In the genomic region with DNA sequence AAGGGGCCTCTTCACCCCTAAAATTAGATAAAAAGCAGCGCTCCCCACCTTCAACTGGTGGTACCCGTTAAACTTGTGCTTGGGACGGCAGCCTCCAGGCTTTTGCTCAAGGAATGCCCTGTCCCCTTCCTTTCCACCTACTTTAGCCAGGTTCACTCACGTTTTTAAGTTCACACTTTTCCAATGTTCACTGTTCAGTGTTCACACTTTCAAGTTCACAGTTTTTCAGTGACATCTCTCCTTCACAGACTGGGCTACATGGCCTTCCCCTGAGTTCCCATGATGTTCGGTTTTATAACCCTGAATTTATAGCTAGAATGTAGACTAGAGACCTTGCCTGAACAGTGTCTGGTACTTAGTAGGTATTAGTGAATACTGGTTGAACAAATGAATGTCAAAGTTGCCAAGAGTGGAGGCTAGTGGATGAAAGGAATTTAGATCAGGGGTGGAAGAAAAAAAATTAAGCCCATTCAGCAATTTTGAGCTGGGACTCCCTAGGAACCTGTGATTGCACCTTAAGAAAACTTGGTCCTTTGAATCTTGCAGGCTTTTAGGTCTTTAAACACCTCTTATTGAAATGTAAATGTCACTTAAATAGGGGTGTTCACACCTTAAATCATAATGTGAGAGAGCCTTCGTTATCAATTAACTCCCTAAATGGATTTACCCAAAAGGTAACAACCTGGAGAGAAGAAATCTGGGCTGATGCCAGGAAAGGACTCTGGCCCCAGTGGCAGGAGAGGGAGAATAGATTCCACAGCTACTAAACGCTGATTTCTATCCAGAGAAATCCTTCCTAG, we compare ENCODE assay signal across 19 cellular contexts. TPM values are rescaled to one million over a fixed set of nuclear protein-coding genes. Genes with fewer than 3 reads are reported as not detected.
A peak's percentile ranks its signal among the peaks of the same experiment; 100 is the strongest.
DNase-seq lines count a peak whose midpoint lies in the region; ATAC-seq, FAIRE-seq and TF ChIP-seq lines count a peak whose summit lies in the region.
"Had no signal": no experiment of that assay in that cellular context is flagged by ENCODE, and none has a peak within 500 bp of the region (broad histone marks: within the 10 kb centered on the region; RNA-seq: fewer than 3 reads in every experiment).

No MANE protein-coding gene starts in this region.

- no peak overlapping the region for H3K27ac ChIP-seq in CD4-positive, alpha-beta memory T cell (ENCODE audit: low read depth, low read length)
- H3K27ac ChIP-seq in kidney (ENCODE audit: low read depth in 2 of 2, low read length in 2 of 2), result peak overlapping the region; percentile 41 to 49
- H3K27ac ChIP-seq in stomach smooth muscle (ENCODE audit: low read length), result peak overlapping the region; percentile 71
- H3K27ac ChIP-seq: brain microvascular endothelial cell had no signal

- POLR2A ChIA-PET in CD4-positive, alpha-beta memory T cell (lab: Charles Lee; ENCODE audit: partially characterized antibody), result interaction anchor here (1.1 to 14.1 kb wide), 6 partner anchors 6 to 31 kb away, joined by 3 to 1407 read pairs (median 9); partner anchors contain the start of gene BTG2

- no peak overlapping the region for H3K9ac ChIP-seq in kidney (ENCODE audit: low read length in 2 of 2)
- H3K9ac ChIP-seq in stomach smooth muscle (ENCODE audit: low read length in 2 of 2), result no peak overlapping the region

- H3K9me3 Mint-ChIP-seq in CD4-positive, alpha-beta memory T cell, result no peaks in the 10 kb centered on the region
- H3K9me3 Mint-ChIP-seq in natural killer cell, result no peaks in the 10 kb centered on the region
- H3K9me3 Mint-ChIP-seq: activated CD4-positive, alpha-beta T cell treated with anti-CD3 and anti-CD28 coated beads, Interleukin-2, amount 10 ng/mL, durations not matched to agents 24 days and 14 days; T-helper 2 cell treated with Interferon-gamma antibody and Interleukin-4, amounts not matched to agents 5 μg/mL and 100 μg/mL, for 36 hours had no signal

- H3K9me3 ChIP-seq in CD4-positive, alpha-beta memory T cell (ENCODE audit: control insufficient read depth in 1 of 2, low read length in 2 of 2), result no peaks in the 10 kb centered on the region
- H3K9me3 ChIP-seq in kidney (ENCODE audit: control insufficient read depth in 1 of 2, low read length in 2 of 2) (no peaks in the 10 kb centered on the region), stomach smooth muscle (ENCODE audit: control insufficient read depth in 2 of 2, low read length in 2 of 2) (no peaks in the 10 kb centered on the region)
- H3K9me3 ChIP-seq: Caco-2 had no signal

- no peak overlapping the region for H3K4me3 ChIP-seq in CD4-positive, alpha-beta memory T cell (ENCODE audit: low read length in 2 of 2)
- H3K4me3 ChIP-seq in kidney (ENCODE audit: low read length in 2 of 2), result no peak overlapping the region
- no peak overlapping the region for H3K4me3 ChIP-seq in stomach smooth muscle (ENCODE audit: low read length in 2 of 2)

- no peaks in the 10 kb centered on the region for H3K27me3 ChIP-seq in CD4-positive, alpha-beta memory T cell (ENCODE audit: insufficient read depth, low read length)
- no peaks in the 10 kb centered on the region for H3K27me3 ChIP-seq in stomach smooth muscle (ENCODE audit: control insufficient read depth in 1 of 2, insufficient read depth in 2 of 2, low read length in 2 of 2)

- CTCF ChIA-PET in CD4-positive, alpha-beta memory T cell (lab: Charles Lee; ENCODE audit: partially characterized antibody), result interaction anchor here (1.2 to 2.8 kb wide), 8 partner anchors 9 to 50 kb away, joined by 3 to 21 read pairs (median 10); no protein-coding TSS in a partner anchor

- no peak for ATAC-seq in natural killer cell
- no peak for ATAC-seq in HG03457 (IDR thresholded peaks at IDR 0.05; ENCODE audit: unreplicated experiment)

- H3K4me1 Mint-ChIP-seq in CD4-positive, alpha-beta memory T cell, result peaks cover 51 to 75% (median 64%) of the 10 kb centered on the region in 4 donors
- H3K4me1 Mint-ChIP-seq in natural killer cell, result peaks cover 45 to 51% of the 10 kb centered on the region in 2 donors

- H3K36me3 ChIP-seq in CD4-positive, alpha-beta memory T cell (ENCODE audit: insufficient read depth, low read length), result no peaks in the 10 kb centered on the region
- H3K36me3 ChIP-seq in kidney (ENCODE audit: control insufficient read depth in 1 of 2, insufficient read depth in 2 of 2, low read length in 2 of 2) (no peaks in the 10 kb centered on the region), stomach smooth muscle (ENCODE audit: control insufficient read depth in 2 of 2, insufficient read depth in 2 of 2, low read length in 2 of 2) (no peaks in the 10 kb centered on the region)
- H3K36me3 ChIP-seq: brain microvascular endothelial cell had no signal

- no peak for DNase-seq in CD4-positive, alpha-beta memory T cell
- DNase-seq in NAMALWA (ENCODE audit: low spot score) (peak; percentile 29), kidney (no peak), natural killer cell (no peak), GDM1 (lab: John Stamatoyannopoulos, UW) (no peak)
- DNase-seq: activated CD4-positive, alpha-beta T cell treated with anti-CD3 and anti-CD28 coated beads, Interleukin-2, amount 10 ng/mL, durations not matched to agents 24 days and 14 days; activated effector memory CD4-positive, alpha-beta T cell treated with anti-CD3 and anti-CD28 coated beads, Interleukin-2, amount 50 U/mL, for 16 hours; brain microvascular endothelial cell; Caco-2; effector CD4-positive, alpha-beta T cell; GF-D8; KG1; NCI-H1694 treated with DMSO at 0.1 percent for 48 hours; NCI-H524; stimulated activated CD4-positive, alpha-beta T cell treated with anti-CD3 and anti-CD28 coated beads, Interleukin-15, amount 100 ng/mL, for 24 hours had no signal

- intact Hi-C loops in CD4-positive, alpha-beta memory T cell (cut with micrococcal nuclease), result no loop called here
- intact Hi-C loops in kidney (cut with DNase I) (no loop called here), natural killer cell (cut with micrococcal nuclease) (no loop called here)

- H3K27me3 Mint-ChIP-seq in CD4-positive, alpha-beta memory T cell, result no peaks in the 10 kb centered on the region
- no peaks in the 10 kb centered on the region for H3K27me3 Mint-ChIP-seq in natural killer cell (ENCODE audit: low read depth in 2 of 2)
- H3K27me3 Mint-ChIP-seq: activated CD4-positive, alpha-beta T cell treated with anti-CD3 and anti-CD28 coated beads, Interleukin-2, amount 10 ng/mL, durations not matched to agents 24 days and 14 days had no signal

- peaks cover 66% of the 10 kb centered on the region for H3K4me1 ChIP-seq in CD4-positive, alpha-beta memory T cell (ENCODE audit: insufficient read depth, low read length)
- peaks cover 13 to 23% of the 10 kb centered on the region in 2 donors for H3K4me1 ChIP-seq in kidney (ENCODE audit: control insufficient read depth in 1 of 2, insufficient read depth in 1 of 2, low read depth in 1 of 2, low read length in 2 of 2)
- H3K4me1 ChIP-seq in stomach smooth muscle (ENCODE audit: control insufficient read depth, insufficient read depth, low read length), result peaks cover 27% of the 10 kb centered on the region

- no peak for TF ChIP-seq CTCF in kidney (IDR thresholded peaks at IDR 0.05; ENCODE audit: borderline replicate concordance, extremely low read depth, insufficient read depth)
- no peak for TF ChIP-seq CTCF in natural killer cell (IDR thresholded peaks at IDR 0.05)

- peak overlapping the region in 5 of 7 donors; percentile 2 to 91 (median 47) for H3K27ac Mint-ChIP-seq in CD4-positive, alpha-beta memory T cell
- H3K27ac Mint-ChIP-seq in natural killer cell, result peak overlapping the region in 1 of 2 donors; percentile 4

- no peak for FAIRE-seq in kidney (lab: Jason Lieb, UNC)
- FAIRE-seq: GM19239 had no signal

- H3K4me3 Mint-ChIP-seq in CD4-positive, alpha-beta memory T cell, result no peak overlapping the region
- H3K4me3 Mint-ChIP-seq in natural killer cell, result no peak overlapping the region
- H3K4me3 Mint-ChIP-seq: activated CD4-positive, alpha-beta T cell treated with anti-CD3 and anti-CD28 coated beads, Interleukin-2, amount 10 ng/mL, durations not matched to agents 24 days and 14 days; T-helper 2 cell treated with Interferon-gamma antibody and Interleukin-4, amounts not matched to agents 5 μg/mL and 100 μg/mL, for 36 hours had no signal

- peaks cover 2 to 6% of the 10 kb centered on the region in 2 donors for H3K36me3 Mint-ChIP-seq in CD4-positive, alpha-beta memory T cell
- H3K36me3 Mint-ChIP-seq in natural killer cell, result no peaks in the 10 kb centered on the region

RNA-seq across cellular contexts. Expression of gene BTG2, which starts 12.3 kb away (rescaled TPM):
- total RNA-seq in CD4-positive, alpha-beta memory T cell, result 100 to 1,000 TPM; 197 to 201 TPM
- polyA plus RNA-seq in CD4-positive, alpha-beta memory T cell, result 100 to 1,000 TPM; 123 to 288 TPM
- total RNA-seq in kidney (59.9 TPM), natural killer cell (1,000 to 10,000 TPM in 1 of 3 donors, 100 to 1,000 TPM in 2; 499 to 1,024 (median 851) TPM)
- polyA plus RNA-seq in kidney (ENCODE audit: insufficient read depth, low read depth, low replicate concordance), result 156 TPM

RNA-seq across cellular contexts. Expression of gene FMOD, which starts 33.3 kb away (rescaled TPM):
- total RNA-seq in CD4-positive, alpha-beta memory T cell, result not detected
- polyA plus RNA-seq in CD4-positive, alpha-beta memory T cell, result not detected
- total RNA-seq in kidney, result 22.3 TPM
- 7.0 TPM for polyA plus RNA-seq in kidney (ENCODE audit: insufficient read depth, low read depth, low replicate concordance)
- not detected for total RNA-seq in natural killer cell

Comparison
In these comparisons a context has a peak if more than half of its experiments do, and no peak if none do; other contexts are left out.
1. RNA of gene FMOD, which starts 33.3 kb away (total RNA-seq): 22.3 TPM in kidney (single experiment); not detected in natural killer cell and not detected in CD4-positive, alpha-beta memory T cell; every median in the first group is over 10 times any median in the second.